ENCODE assay signal across 8 cellular contexts in genomic region chr21:26732442-26733221, GRCh38.
DNase-seq lines count a peak whose midpoint lies in the region; ATAC-seq and TF ChIP-seq lines count a peak whose summit lies in the region.

No MANE protein-coding gene starts in this region.

- TF ChIP-seq CTCF in epithelial cell of esophagus (IDR thresholded peaks at IDR 0.05; ENCODE audit: insufficient read depth, low read depth, low read length, missing control alignments), result peak; percentile 75

- TF ChIP-seq POLR2A in GM18505 (IDR thresholded peaks at IDR 0.05; ENCODE audit: borderline replicate concordance, extremely low read depth, insufficient read depth, insufficient read length), result no peak

- intact Hi-C loops in Right ventricle myocardium inferior (cut with DNase I), result no loop called here
- intact Hi-C loops in cardiac septum (cut with DNase I), result no loop called here

- DNase-seq in Right ventricle myocardium inferior (ENCODE audit: missing footprints), result no peak
- no peak for DNase-seq in cardiac septum (ENCODE audit: low spot score)
- peak; percentile 29 for DNase-seq in RPMI7951 (ENCODE audit: low read depth)
- DNase-seq in epithelial cell of esophagus (ENCODE audit: low read depth), result peak; percentile 52
- DNase-seq in midbrain (lab: John Stamatoyannopoulos, UW), result peak; percentile 51
- no peak for DNase-seq in NK-92 treated with Interleukin-12 subunit alpha and Interleukin-12 subunit beta, amount 100 ng/mL, for 24 hours (lab: John Stamatoyannopoulos, UW)

- peak; percentile 42 for ATAC-seq in Right ventricle myocardium inferior
- ATAC-seq in GM18505 (IDR thresholded peaks at IDR 0.05; ENCODE audit: unreplicated experiment), result no peak
- ATAC-seq in HG02938 (IDR thresholded peaks at IDR 0.05; ENCODE audit: unreplicated experiment), result no peak

- no peak overlapping the region for H3K4me3 ChIP-seq in epithelial cell of esophagus (ENCODE audit: low read length)

Comparison
In these comparisons a context has a peak if more than half of its experiments do, and no peak if none do; other contexts are left out.
1. DNase-seq: peak in RPMI7951 (single experiment), epithelial cell of esophagus (single experiment) and midbrain (single experiment); none in Right ventricle myocardium inferior (single experiment), cardiac septum (single experiment) and NK-92 treated with Interleukin-12 subunit alpha and Interleukin-12 subunit beta, amount 100 ng/mL, for 24 hours (single experiment).